ENCODE assay signal across 8 cellular contexts in the genomic region with DNA sequence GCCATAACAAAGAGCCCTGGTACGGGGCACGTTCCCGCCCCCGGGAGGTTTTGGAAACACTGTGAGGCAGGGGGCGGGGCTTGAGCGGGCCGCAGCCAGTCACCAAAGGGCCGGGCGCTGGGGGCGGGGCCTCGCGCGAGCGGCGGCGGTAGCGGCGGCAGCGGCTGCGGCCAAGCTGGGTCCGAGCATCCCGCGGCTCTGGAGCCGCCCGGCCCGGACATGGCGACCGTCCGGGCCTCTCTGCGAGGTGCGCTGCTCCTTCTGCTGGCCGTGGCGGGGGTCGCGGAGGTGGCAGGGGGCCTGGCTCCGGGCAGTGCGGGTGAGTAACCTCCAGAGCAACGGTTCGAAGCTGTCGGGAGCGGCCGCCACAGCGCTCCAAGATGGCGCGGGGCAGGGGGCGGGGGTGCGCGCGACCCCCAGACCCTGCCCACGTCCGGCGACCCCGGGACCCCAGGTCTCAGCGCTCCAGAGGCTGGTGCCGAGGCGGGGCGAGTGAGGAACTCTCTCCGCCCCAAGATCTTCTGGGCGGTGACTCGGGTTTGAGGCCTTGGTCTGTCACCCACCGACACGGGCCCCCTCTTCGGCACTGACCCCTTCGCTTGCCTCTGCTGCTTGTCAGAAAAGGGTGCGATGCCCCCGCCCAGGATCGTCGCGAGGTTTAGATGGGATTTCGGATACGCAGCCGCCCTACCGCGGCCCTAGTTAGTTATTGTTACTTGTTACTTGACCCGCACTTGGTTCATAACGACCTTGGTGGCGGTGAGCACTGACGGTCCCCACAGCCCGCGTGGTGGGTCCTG. TPM values are rescaled to one million over a fixed set of nuclear protein-coding genes. Genes with fewer than 3 reads are reported as not detected.
DNase-seq lines count a peak whose midpoint lies in the region; ATAC-seq and TF ChIP-seq lines count a peak whose summit lies in the region.

A gene with protein sequence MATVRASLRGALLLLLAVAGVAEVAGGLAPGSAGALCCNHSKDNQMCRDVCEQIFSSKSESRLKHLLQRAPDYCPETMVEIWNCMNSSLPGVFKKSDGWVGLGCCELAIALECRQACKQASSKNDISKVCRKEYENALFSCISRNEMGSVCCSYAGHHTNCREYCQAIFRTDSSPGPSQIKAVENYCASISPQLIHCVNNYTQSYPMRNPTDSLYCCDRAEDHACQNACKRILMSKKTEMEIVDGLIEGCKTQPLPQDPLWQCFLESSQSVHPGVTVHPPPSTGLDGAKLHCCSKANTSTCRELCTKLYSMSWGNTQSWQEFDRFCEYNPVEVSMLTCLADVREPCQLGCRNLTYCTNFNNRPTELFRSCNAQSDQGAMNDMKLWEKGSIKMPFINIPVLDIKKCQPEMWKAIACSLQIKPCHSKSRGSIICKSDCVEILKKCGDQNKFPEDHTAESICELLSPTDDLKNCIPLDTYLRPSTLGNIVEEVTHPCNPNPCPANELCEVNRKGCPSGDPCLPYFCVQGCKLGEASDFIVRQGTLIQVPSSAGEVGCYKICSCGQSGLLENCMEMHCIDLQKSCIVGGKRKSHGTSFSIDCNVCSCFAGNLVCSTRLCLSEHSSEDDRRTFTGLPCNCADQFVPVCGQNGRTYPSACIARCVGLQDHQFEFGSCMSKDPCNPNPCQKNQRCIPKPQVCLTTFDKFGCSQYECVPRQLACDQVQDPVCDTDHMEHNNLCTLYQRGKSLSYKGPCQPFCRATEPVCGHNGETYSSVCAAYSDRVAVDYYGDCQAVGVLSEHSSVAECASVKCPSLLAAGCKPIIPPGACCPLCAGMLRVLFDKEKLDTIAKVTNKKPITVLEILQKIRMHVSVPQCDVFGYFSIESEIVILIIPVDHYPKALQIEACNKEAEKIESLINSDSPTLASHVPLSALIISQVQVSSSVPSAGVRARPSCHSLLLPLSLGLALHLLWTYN (plus strand): TSS at position 134 of the 800 bp plus-strand sequence. CDS start 86 bp downstream, at position 220.

- intact Hi-C loops in colonic mucosa (cut with DNase I) = no loop called here

- peak within 1 kb of the TSS; percentile 87 for H3K4me3 ChIP-seq in colonic mucosa

- peak; percentile 20 to 69 for DNase-seq in SHP77 (lab: John Stamatoyannopoulos, UW)
- no peak for DNase-seq in SHP77 treated with DMSO at 0.1 percent for 48 hours (lab: John Stamatoyannopoulos, UW)
- peak; percentile 74 for DNase-seq in NCI-H2196 treated with DMSO at 0.1 percent for 48 hours (lab: John Stamatoyannopoulos, UW; ENCODE audit: unreplicated experiment)
- peak; percentile 94 for DNase-seq in activated CD4-positive, alpha-beta T cell treated with anti-CD3 and anti-CD28 coated beads for 48 hours
- peak; percentile 92 for DNase-seq in colonic mucosa
- DNase-seq in stimulated activated CD4-positive, alpha-beta T cell treated with anti-CD3 and anti-CD28 coated beads, Interleukin-1b, Interleukin-23, amount 100 ng/mL, for 1 hour (ENCODE audit: low read depth in 2 of 2) = peak; percentile 68 to 85

- ATAC-seq in HG03064 (IDR thresholded peaks at IDR 0.05; ENCODE audit: low read depth, unreplicated experiment) = peak; percentile 66

- peak within 1 kb of the TSS; percentile 45 for H3K27ac ChIP-seq in colonic mucosa
- H3K27ac ChIP-seq in layer of hippocampus (ENCODE audit: low read depth, low read length) = peak within 1 kb of the TSS; percentile 73

- no peak for TF ChIP-seq CTCF in colonic mucosa (IDR thresholded peaks at IDR 0.05)

- H3K27me3 ChIP-seq in colonic mucosa = no peaks in the 10 kb centered on the region
- H3K27me3 ChIP-seq in layer of hippocampus (ENCODE audit: control insufficient read depth, insufficient read depth, low read length) = no peaks in the 10 kb centered on the region

- no peaks in the 10 kb centered on the region for H3K36me3 ChIP-seq in colonic mucosa

- no peaks in the 10 kb centered on the region for H3K9me3 ChIP-seq in colonic mucosa

- H3K9ac ChIP-seq in colonic mucosa (ENCODE audit: low read depth in 2 of 2, low read length in 2 of 2) = peak within 1 kb of the TSS; percentile 71 to 82

- no peaks in the 10 kb centered on the region for H3K4me1 ChIP-seq in colonic mucosa

RNA-seq across cellular contexts. Expression of the gene that starts here (rescaled TPM):
- 1 to 10 TPM; 1.6 to 4.5 TPM for total RNA-seq in colonic mucosa
